8 cellular contexts compared by ENCODE assay signal in genomic region chr4:16225139-16225538, GRCh38. TPM values are rescaled to one million over a fixed set of nuclear protein-coding genes. Genes with fewer than 3 reads are reported as not detected.
A peak's percentile ranks its signal among the peaks of the same experiment; 100 is the strongest.
DNase-seq lines count a peak whose midpoint lies in the region; ATAC-seq, FAIRE-seq and TF ChIP-seq lines count a peak whose summit lies in the region.

No MANE protein-coding gene starts in this region.

- H4K20me1 ChIP-seq in osteoblast (ENCODE audit: insufficient read depth, low read length) = peaks cover 18% of the 10 kb centered on the region

- TF ChIP-seq CTCF in osteoblast (IDR thresholded peaks at IDR 0.05; ENCODE audit: extremely low read depth, low read depth, low read length) = no peak

- DNase-seq in DMS53 (lab: John Stamatoyannopoulos, UW) (peak; percentile 48), DMS53 treated with DMSO at 0.1 percent for 48 hours (lab: John Stamatoyannopoulos, UW; ENCODE audit: unreplicated experiment) (no peak), SJSA1 (ENCODE audit: low read depth in 1 of 2, low spot score in 2 of 2) (no peak), epithelial cell of prostate (ENCODE audit: low read depth, low spot score) (no peak), osteoblast (ENCODE audit: insufficient read length, low spot score, missing footprints) (peak; percentile 19), urothelium cell line (ENCODE audit: low spot score) (no peak), RCC 7860 (ENCODE audit: low spot score) (no peak)

- H3K27ac ChIP-seq in SJSA1 (peak overlapping the region; percentile 26; the same call in 1 of the 2 replicates), epithelial cell of prostate (peak overlapping the region; percentile 81), osteoblast (ENCODE audit: low read depth, low read length) (peak overlapping the region; percentile 59)

- peak overlapping the region; percentile 85 for H2AFZ ChIP-seq in osteoblast (ENCODE audit: low read length)

- no peak for FAIRE-seq in urothelium cell line (lab: Jason Lieb, UNC)
- FAIRE-seq in RCC 7860 (lab: Jason Lieb, UNC) = no peak

- H3K4me2 ChIP-seq in osteoblast (ENCODE audit: insufficient read depth, low read length) = peak overlapping the region; percentile 84

- H3K27me3 ChIP-seq in SJSA1 (replicated peaks) (no peaks in the 10 kb centered on the region), osteoblast (ENCODE audit: insufficient read depth, low read length) (no peaks in the 10 kb centered on the region)

- peaks cover 53% of the 10 kb centered on the region for H3K79me2 ChIP-seq in osteoblast (ENCODE audit: insufficient read depth, low read length)

- H3K4me1 ChIP-seq in SJSA1 (replicated peaks) (no peaks in the 10 kb centered on the region), osteoblast (ENCODE audit: insufficient read depth, low read length) (peaks cover 18% of the 10 kb centered on the region)

- peak overlapping the region; percentile 90 for H3K4me3 ChIP-seq in SJSA1
- peak overlapping the region; percentile 86 for H3K4me3 ChIP-seq in osteoblast (ENCODE audit: insufficient read depth, low read length)

- no peak for ATAC-seq in esophagus mucosa

- H3K9me3 ChIP-seq in SJSA1 (replicated peaks) (no peaks in the 10 kb centered on the region), osteoblast (ENCODE audit: low read depth, low read length) (no peaks in the 10 kb centered on the region)

- H3K36me3 ChIP-seq in SJSA1 = peaks cover 8% of the 10 kb centered on the region
- no peaks in the 10 kb centered on the region for H3K36me3 ChIP-seq in osteoblast (ENCODE audit: insufficient read depth, low read length)

RNA-seq across cellular contexts. Expression of gene TAPT1, which starts 1.1 kb away (rescaled TPM):
- total RNA-seq in SJSA1 (2014; rRNA removed; shearing (Covaris generic)) = 8.9 and 9.6 TPM in 2 replicates
- 18.0 and 19.5 TPM in 2 replicates for total RNA-seq in osteoblast
- total RNA-seq in esophagus mucosa = 12.9 TPM

Comparison
In these comparisons a context has a peak if more than half of its experiments do, and no peak if none do; other contexts are left out.
1. DNase-seq: peak in DMS53 (single experiment) and osteoblast (single experiment); none in DMS53 treated with DMSO at 0.1 percent for 48 hours (single experiment), SJSA1 (0 of 2), epithelial cell of prostate (single experiment), urothelium cell line (single experiment) and RCC 7860 (single experiment).
2. H3K27ac ChIP-seq: peak in every context shown above with its lines; median percentile 81 in epithelial cell of prostate; 59 in osteoblast; 26 in SJSA1.